ENCODE assay signal across 24 cellular contexts in genomic region chr3:37029516-37030163, GRCh38. TPM values are rescaled to one million over a fixed set of nuclear protein-coding genes. Genes with fewer than 3 reads are reported as not detected.
DNase-seq lines count a peak whose midpoint lies in the region; ATAC-seq and TF ChIP-seq lines count a peak whose summit lies in the region.
"Had no signal": no experiment of that assay in that cellular context is flagged by ENCODE, and none has a peak within 500 bp of the region (broad histone marks: within the 10 kb centered on the region; RNA-seq: fewer than 3 reads in every experiment).

No MANE protein-coding gene starts in this region.

- no peaks in the 10 kb centered on the region for H3K9me3 ChIP-seq in left ventricle myocardium inferior (replicated peaks)
- no peaks in the 10 kb centered on the region for H3K9me3 ChIP-seq in esophagus squamous epithelium
- H3K9me3 ChIP-seq in psoas muscle: no peaks in the 10 kb centered on the region
- H3K9me3 ChIP-seq in uterus: no peaks in the 10 kb centered on the region
- H3K9me3 ChIP-seq in smooth muscle cell (replicated peaks; ENCODE audit: low read depth): no peaks in the 10 kb centered on the region

- H3K4me3 ChIP-seq in left ventricle myocardium inferior (no peak overlapping the region), esophagus squamous epithelium (no peak overlapping the region), psoas muscle (no peak overlapping the region), uterus (no peak overlapping the region), smooth muscle cell (no peak overlapping the region)
- H3K4me3 ChIP-seq: A549 had no signal

- H3K27ac ChIP-seq in left ventricle myocardium inferior (replicated peaks) (peak overlapping the region; percentile 85), esophagus squamous epithelium (peak overlapping the region in 3 of 4 donors; percentile 61 to 63 (median 63)), psoas muscle (peak overlapping the region; percentile 74), uterus (peak overlapping the region; percentile 65 to 73), smooth muscle cell (ENCODE audit: low read depth) (no peak overlapping the region)
- H3K27ac ChIP-seq: A549, KMS-11 had no signal

- POLR2A ChIA-PET in HEK293T (lab: Yijun Ruan, JAX): no interaction called here

- CTCF ChIA-PET in HEK293T (lab: Yijun Ruan, JAX): no interaction called here

- ATAC-seq in Right ventricle myocardium inferior (no peak), psoas muscle (peak; percentile 53 to 76 (median 66))
- ATAC-seq: A549; activated CD8-positive, alpha-beta T cell treated with anti-CD3 and anti-CD28 coated beads for 36 hours; esophagus mucosa; Panc1; stimulated activated naive CD8-positive, alpha-beta T cell treated with anti-CD3 and anti-CD28 coated beads, Interleukin-15, Interleukin-2, amounts not matched to agents 100 U/mL and 50 U/mL, for 24 hours had no signal

- TF ChIP-seq CTCF in left ventricle myocardium inferior (IDR thresholded peaks at IDR 0.05; ENCODE audit: borderline replicate concordance) (no peak), esophagus squamous epithelium (IDR thresholded peaks at IDR 0.05) (no peak), psoas muscle (IDR thresholded peaks at IDR 0.05) (no peak), uterus (IDR thresholded peaks at IDR 0.05) (no peak), smooth muscle cell (IDR thresholded peaks at IDR 0.05; ENCODE audit: borderline replicate concordance, insufficient read depth, poor library complexity, severe bottlenecking) (no peak)

- H3F3A ChIP-seq in smooth muscle cell (ENCODE audit: low read depth): no peaks in the 10 kb centered on the region

- DNase-seq in left ventricle myocardium inferior (no peak), Right ventricle myocardium inferior (ENCODE audit: missing footprints) (no peak), esophagus squamous epithelium (lab: John Stamatoyannopoulos, UW) (no peak), psoas muscle (no peak), uterus (no peak), smooth muscle cell (lab: John Stamatoyannopoulos, UW; ENCODE audit: unreplicated experiment) (no peak), HEK293T (ENCODE audit: extremely low spot score) (no peak), NCI-H1092 (lab: John Stamatoyannopoulos, UW) (no peak)
- DNase-seq: activated CD4-positive, alpha-beta T cell treated with anti-CD3 and anti-CD28 coated beads for 1 hour; activated CD8-positive, alpha-beta T cell treated with anti-CD3 and anti-CD28 coated beads for 36 hours; activated effector memory CD4-positive, alpha-beta T cell treated with Interleukin-2 at 50 U/mL for 16 hours; activated naive CD8-positive, alpha-beta T cell treated with anti-CD3 and anti-CD28 coated beads for 36 hours; activated T-cell treated with anti-CD3 and anti-CD28 coated beads for 4 hours; effector CD4-positive, alpha-beta T cell; kidney; NCI-H1436 treated with DMSO at 0.1 percent for 48 hours; NCI-H2171; NCI-H524; stimulated activated CD4-positive, alpha-beta T cell treated with anti-CD3 and anti-CD28 coated beads, Interleukin-4, amount 100 ng/mL, for 4 hours; stimulated activated naive CD8-positive, alpha-beta T cell treated with anti-CD3 and anti-CD28 coated beads, Interleukin-15, Interleukin-2, amounts not matched to agents 100 U/mL and 50 U/mL, for 24 hours had no signal

- H3K4me1 ChIP-seq in left ventricle myocardium inferior: peaks cover 81% of the 10 kb centered on the region
- peaks cover 0 to 21% (median 9%) of the 10 kb centered on the region in 3 donors for H3K4me1 ChIP-seq in esophagus squamous epithelium
- H3K4me1 ChIP-seq in psoas muscle: peaks cover 33% of the 10 kb centered on the region
- no peaks in the 10 kb centered on the region for H3K4me1 ChIP-seq in uterus
- no peaks in the 10 kb centered on the region for H3K4me1 ChIP-seq in smooth muscle cell (ENCODE audit: low read depth)

- H2AFZ ChIP-seq in smooth muscle cell (ENCODE audit: low read depth): no peak overlapping the region

- H3K27me3 ChIP-seq in left ventricle myocardium inferior (ENCODE audit: low read depth) (no peaks in the 10 kb centered on the region), esophagus squamous epithelium (no peaks in the 10 kb centered on the region), psoas muscle (ENCODE audit: insufficient read depth in 3 of 3, low read length in 2 of 3) (no peaks in the 10 kb centered on the region), uterus (no peaks in the 10 kb centered on the region), smooth muscle cell (ENCODE audit: low read depth) (no peaks in the 10 kb centered on the region)

- no peak for TF ChIP-seq POLR2A in esophagus squamous epithelium (IDR thresholded peaks at IDR 0.05)
- TF ChIP-seq POLR2A in uterus (IDR thresholded peaks at IDR 0.05): no peak

- H4K20me1 ChIP-seq in smooth muscle cell (ENCODE audit: low read depth): no peaks in the 10 kb centered on the region

- H3K9ac ChIP-seq in smooth muscle cell (ENCODE audit: low read depth): no peak overlapping the region
- H3K9ac ChIP-seq: KMS-11 had no signal

- no peak overlapping the region for H3K4me2 ChIP-seq in smooth muscle cell
- H3K4me2 ChIP-seq: A549, KMS-11 had no signal

- intact Hi-C loops in left ventricle myocardium inferior (cut with micrococcal nuclease): no loop called here
- intact Hi-C loops in Right ventricle myocardium inferior (cut with DNase I): loop anchor here (2.0 kb wide), 1 partner anchor 25 kb away; no protein-coding TSS in a partner anchor
- intact Hi-C loops in esophagus squamous epithelium (cut with DNase I): loop anchor here (10.0 kb wide), 1 partner anchor 185 kb away; no protein-coding TSS in a partner anchor
- intact Hi-C loops in psoas muscle (cut with DNase I): no loop called here
- intact Hi-C loops in uterus (cut with DNase I; ENCODE audit: low total_unique reads): no loop called here

- H3K36me3 ChIP-seq in left ventricle myocardium inferior: peaks cover 42% of the 10 kb centered on the region
- H3K36me3 ChIP-seq in esophagus squamous epithelium: peaks cover 0 to 98% (median 5%) of the 10 kb centered on the region in 3 donors
- peaks cover 8 to 81% of the 10 kb centered on the region in 2 donors for H3K36me3 ChIP-seq in psoas muscle (ENCODE audit: insufficient read depth in 1 of 2, low read depth in 1 of 2)
- H3K36me3 ChIP-seq in uterus: no peaks in the 10 kb centered on the region
- H3K36me3 ChIP-seq in smooth muscle cell (ENCODE audit: low read depth): peaks cover 11% of the 10 kb centered on the region

- no peaks in the 10 kb centered on the region for H3K79me2 ChIP-seq in smooth muscle cell (ENCODE audit: low read depth)

TF ChIP-seq in HEK293T, 16 proteins besides CTCF, POLR2A, EP300 and RAD21:
- TF ChIP-seq TARDBP (IDR thresholded peaks at IDR 0.05) (no peak), SP1 (IDR thresholded peaks at IDR 0.05) (no peak), HDGF (IDR thresholded peaks at IDR 0.05; ENCODE audit: borderline replicate concordance) (no peak), LEF1 (IDR thresholded peaks at IDR 0.05; ENCODE audit: borderline replicate concordance) (no peak), FOXA1 (IDR thresholded peaks at IDR 0.05) (no peak), SUZ12 (IDR thresholded peaks at IDR 0.05) (no peak), BHLHE40 (IDR thresholded peaks at IDR 0.05; ENCODE audit: borderline replicate concordance) (no peak), CTBP1 (IDR thresholded peaks at IDR 0.05; ENCODE audit: borderline replicate concordance) (no peak)
- TF ChIP-seq, protein P1, sequence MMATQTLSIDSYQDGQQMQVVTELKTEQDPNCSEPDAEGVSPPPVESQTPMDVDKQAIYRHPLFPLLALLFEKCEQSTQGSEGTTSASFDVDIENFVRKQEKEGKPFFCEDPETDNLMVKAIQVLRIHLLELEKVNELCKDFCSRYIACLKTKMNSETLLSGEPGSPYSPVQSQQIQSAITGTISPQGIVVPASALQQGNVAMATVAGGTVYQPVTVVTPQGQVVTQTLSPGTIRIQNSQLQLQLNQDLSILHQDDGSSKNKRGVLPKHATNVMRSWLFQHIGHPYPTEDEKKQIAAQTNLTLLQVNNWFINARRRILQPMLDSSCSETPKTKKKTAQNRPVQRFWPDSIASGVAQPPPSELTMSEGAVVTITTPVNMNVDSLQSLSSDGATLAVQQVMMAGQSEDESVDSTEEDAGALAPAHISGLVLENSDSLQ (IDR thresholded peaks at IDR 0.05): no peak

RNA-seq across cellular contexts. Expression of gene MLH1, which starts 36.3 kb away (rescaled TPM):
- total RNA-seq in left ventricle myocardium inferior: 55.6 TPM
- total RNA-seq in Right ventricle myocardium inferior: 49.3 TPM
- 10 to 100 TPM; 15.7 to 33.4 (median 26.1) TPM for total RNA-seq in esophagus squamous epithelium
- 10 to 100 TPM; 32.5 to 37.7 (median 35.6) TPM for total RNA-seq in psoas muscle
- polyA plus RNA-seq in psoas muscle: 10 to 100 TPM; 26.5 to 30.3 (median 29.1) TPM
- 10 to 100 TPM in 3 of 4 donors, 1 to 10 TPM in 1; 5.9 to 64.3 (median 24.4) TPM for total RNA-seq in uterus
- total RNA-seq in smooth muscle cell: 28.3 and 35.0 TPM in 2 replicates
- 16.6 and 22.6 TPM in 2 replicates for polyA plus RNA-seq in smooth muscle cell

RNA-seq across cellular contexts. Expression of gene EPM2AIP1, which starts 36.7 kb away (rescaled TPM):
- total RNA-seq in left ventricle myocardium inferior (25.4 TPM), Right ventricle myocardium inferior (19.8 TPM), esophagus squamous epithelium (10 to 100 TPM in 1 of 4 donors, 1 to 10 TPM in 3; 5.5 to 13.9 (median 7.7) TPM), psoas muscle (10 to 100 TPM; 11.3 to 22.9 (median 16.3) TPM), uterus (10 to 100 TPM; 12.3 to 57.0 (median 26.0) TPM), smooth muscle cell (18.6 and 26.0 TPM in 2 replicates)
- polyA plus RNA-seq in psoas muscle (10 to 100 TPM in 1 of 3 donors, 1 to 10 TPM in 2; 2.5 to 12.3 (median 3.6) TPM), smooth muscle cell (6.5 and 11.7 TPM in 2 replicates)

Comparison
In these comparisons a context has a peak if more than half of its experiments do, and no peak if none do; other contexts are left out.
1. intact Hi-C loops: an anchor here in Right ventricle myocardium inferior (2.0 kb wide) and esophagus squamous epithelium (10.0 kb wide); none called in left ventricle myocardium inferior, psoas muscle and uterus.